ENCODE assay signal across 12 cellular contexts in the genomic region with DNA sequence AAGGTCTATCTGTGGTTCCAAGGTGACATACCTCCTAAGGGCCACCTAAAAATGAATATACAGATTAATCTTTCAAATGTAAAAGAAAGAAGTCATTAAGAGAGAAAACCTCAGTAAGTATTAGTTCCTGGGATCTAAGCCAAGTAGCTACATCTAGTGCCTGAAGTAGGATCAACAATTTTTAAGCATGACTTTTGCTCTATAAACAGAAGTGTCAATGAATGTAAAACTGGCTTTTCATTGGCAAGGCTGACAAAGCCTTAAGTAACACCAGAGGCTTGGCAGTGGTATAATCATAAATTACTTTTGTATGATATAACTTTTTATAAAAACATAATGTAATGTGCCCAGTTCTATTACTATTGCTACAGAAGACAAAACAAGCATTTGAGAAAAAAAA.
"Had no signal": no experiment of that assay in that cellular context is flagged by ENCODE, and none has a peak within 500 bp of the region (broad histone marks: within the 10 kb centered on the region; RNA-seq: fewer than 3 reads in every experiment).

No MANE protein-coding gene starts in this region.

- H3K27me3 ChIP-seq: left lung, tibial nerve had no signal

- H3K36me3 ChIP-seq: left lung, tibial nerve had no signal

- H3K9me3 ChIP-seq: left lung, tibial nerve had no signal

- H3K4me3 ChIP-seq: left lung, tibial nerve had no signal

- H3K27ac ChIP-seq: left lung, tibial nerve had no signal

- H3K4me1 ChIP-seq: left lung, tibial nerve had no signal

- ATAC-seq: activated T-helper 17 cell treated with anti-CD3 and anti-CD28 coated beads, Interleukin-2, amount 50 U/mL, for 72 hours; left lung; stimulated activated effector memory CD8-positive, alpha-beta T cell treated with anti-CD3 and anti-CD28 coated beads, Interleukin-12 subunit alpha, Interleukin-12 subunit beta, amount 100 ng/mL, for 72 hours; T-helper 17 cell had no signal

- DNase-seq: activated B cell treated with CpG ODN at 0.5 μM for 24 hours; activated CD4-positive, alpha-beta T cell treated with anti-CD3 and anti-CD28 coated beads, Interleukin-2, amount 10 ng/mL, durations not matched to agents 24 days and 14 days; activated naive CD4-positive, alpha-beta T cell treated with anti-CD3 and anti-CD28 coated beads, Interleukin-2, amount 50 U/mL, for 16 hours; effector memory CD4-positive, alpha-beta T cell; foreskin fibroblast; left lung; mesenchymal stem cell; nephron progenitor cell; T-helper 17 cell had no signal
